8 cellular contexts compared by ENCODE assay signal in the genomic region with DNA sequence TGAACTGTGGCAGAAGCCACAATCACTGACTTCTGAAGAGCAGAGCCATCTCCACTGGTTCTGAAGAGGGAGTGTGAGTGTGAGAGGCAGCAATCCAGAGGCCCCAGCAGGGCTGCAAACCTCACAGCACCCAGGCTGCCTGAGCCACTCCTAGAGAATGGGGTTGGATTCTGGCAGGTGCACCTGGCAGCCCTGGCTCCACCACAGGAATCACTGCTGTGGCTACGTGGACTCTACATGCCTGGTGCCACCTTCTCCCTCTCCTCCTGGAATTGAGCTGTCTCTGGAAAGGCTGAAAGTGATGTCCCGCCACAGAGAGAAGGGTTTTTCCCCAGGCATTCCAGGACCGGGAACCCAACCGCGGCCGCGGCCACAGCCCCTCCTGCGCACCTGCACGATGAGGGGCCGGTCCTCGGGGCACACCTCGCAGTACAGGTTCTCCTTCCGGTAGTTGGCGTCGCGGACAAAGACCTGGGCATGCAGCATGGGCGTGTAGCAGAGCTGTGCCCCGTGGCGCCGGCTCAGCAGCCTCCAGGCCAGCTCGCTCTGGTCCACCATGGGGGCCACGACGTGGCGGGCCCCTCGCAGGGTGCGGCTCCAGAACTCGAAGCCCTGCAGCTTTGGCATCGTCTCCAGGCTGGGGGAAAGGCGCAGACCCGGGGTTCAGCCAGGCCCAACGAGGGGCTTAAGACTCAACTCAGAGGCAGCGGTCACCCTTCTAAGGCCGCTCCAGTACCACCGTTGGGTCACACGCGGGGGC. TPM values are rescaled to one million over a fixed set of nuclear protein-coding genes. Genes with fewer than 3 reads are reported as not detected.
DNase-seq lines count a peak whose midpoint lies in the region; ATAC-seq and TF ChIP-seq lines count a peak whose summit lies in the region.

No MANE protein-coding gene starts in this region.

- H3K4me1 ChIP-seq in BE2C: no peaks in the 10 kb centered on the region
- peaks cover 0 to 17% (median 6%) of the 10 kb centered on the region in 4 donors for H3K4me1 ChIP-seq in right lobe of liver
- peaks cover 0 to 10% of the 10 kb centered on the region in 2 donors for H3K4me1 ChIP-seq in uterus

- TF ChIP-seq POLR2A in right lobe of liver (IDR thresholded peaks at IDR 0.05) (no peak), uterus (IDR thresholded peaks at IDR 0.05) (no peak)

- peak overlapping the region in 2 of 3 donors; percentile 66 for H3K27ac ChIP-seq in right lobe of liver
- H3K27ac ChIP-seq in uterus: peak overlapping the region; percentile 88 to 92

- peaks cover 0 to 10% (median 0%) of the 10 kb centered on the region in 3 donors for H3K4me1 Mint-ChIP-seq in IgD-negative memory B cell

- H3K36me3 ChIP-seq in BE2C (peaks cover 47% of the 10 kb centered on the region), right lobe of liver (peaks cover 0 to 28% (median 4%) of the 10 kb centered on the region in 4 donors), uterus (no peaks in the 10 kb centered on the region)

- H3K27ac Mint-ChIP-seq in IgD-negative memory B cell: peak overlapping the region in 2 of 3 donors; percentile 87 to 89

- H3K9me3 ChIP-seq in BE2C: no peaks in the 10 kb centered on the region
- no peaks in the 10 kb centered on the region for H3K9me3 ChIP-seq in right lobe of liver
- no peaks in the 10 kb centered on the region for H3K9me3 ChIP-seq in uterus

- ATAC-seq in right lobe of liver (peak; percentile 50 to 61 (median 58)), GM21825 (IDR thresholded peaks at IDR 0.05; ENCODE audit: unreplicated experiment) (no peak), GM18868 (IDR thresholded peaks at IDR 0.05; ENCODE audit: unreplicated experiment) (no peak), GM19452 (IDR thresholded peaks at IDR 0.05; ENCODE audit: unreplicated experiment) (no peak)

- H3K4me3 Mint-ChIP-seq in IgD-negative memory B cell: peak overlapping the region; percentile 69 to 86 (median 79)

- in situ Hi-C loops in astrocyte of the cerebellum (cut with HindIII; ENCODE audit: low sequenced_read_pairs): no loop called here

- no peak for TF ChIP-seq CTCF in BE2C (IDR thresholded peaks at IDR 0.05; ENCODE audit: low read depth, low read length)
- TF ChIP-seq CTCF in astrocyte of the cerebellum (IDR thresholded peaks at IDR 0.05; ENCODE audit: low read depth, low read length, missing control alignments): no peak
- TF ChIP-seq CTCF in right lobe of liver (IDR thresholded peaks at IDR 0.05): no peak
- no peak for TF ChIP-seq CTCF in uterus (IDR thresholded peaks at IDR 0.05)

- intact Hi-C loops in right lobe of liver (cut with DNase I) (no loop called here), uterus (cut with DNase I; ENCODE audit: low total_unique reads) (no loop called here)

- DNase-seq in BE2C (no peak), astrocyte of the cerebellum (ENCODE audit: low read depth) (no peak), right lobe of liver (no peak), uterus (no peak)

- H3K27me3 ChIP-seq in BE2C (no peaks in the 10 kb centered on the region), right lobe of liver (no peaks in the 10 kb centered on the region), uterus (no peaks in the 10 kb centered on the region)

- no CpG with 5 or more reads among the region's 36 CpGs for WGBS in right lobe of liver (ENCODE audit: insufficient coverage, low coverage, low lambda C conversion rate, missing lambda C conversion rate)

- H3K27me3 Mint-ChIP-seq in IgD-negative memory B cell: no peaks in the 10 kb centered on the region

- no peaks in the 10 kb centered on the region for H3K9me3 Mint-ChIP-seq in IgD-negative memory B cell

- H3K4me3 ChIP-seq in BE2C (ENCODE audit: low read depth, low read length) (peak overlapping the region; percentile 93), astrocyte of the cerebellum (ENCODE audit: low read depth, low read length) (peak overlapping the region; percentile 80), right lobe of liver (peak overlapping the region; percentile 76 to 89 (median 87)), uterus (peak overlapping the region; percentile 69 to 75)

- no peaks in the 10 kb centered on the region for H3K36me3 Mint-ChIP-seq in IgD-negative memory B cell

RNA-seq across cellular contexts. Expression of gene DUS1L, which starts 1.0 kb away (rescaled TPM):
- 415 TPM for polyA plus RNA-seq in BE2C (2012; ENCODE audit: insufficient read depth, insufficient read length, low read depth)
- polyA plus RNA-seq in IgD-negative memory B cell: 55.7 TPM
- total RNA-seq in right lobe of liver (100 to 1,000 TPM in 2 of 6 experiments, 10 to 100 TPM in 4; 61.8 to 115 (median 89.9) TPM), uterus (10 to 100 TPM; 30.2 to 70.6 (median 46.5) TPM)

RNA-seq across cellular contexts. Expression of gene GPS1, which starts 12.9 kb away (rescaled TPM):
- polyA plus RNA-seq in BE2C (2012; ENCODE audit: insufficient read depth, insufficient read length, low read depth): 585 TPM
- 122 TPM for polyA plus RNA-seq in IgD-negative memory B cell
- 10 to 100 TPM; 46.5 to 93.5 (median 62.1) TPM for total RNA-seq in right lobe of liver
- 100 to 1,000 TPM in 1 of 4 donors, 10 to 100 TPM in 3; 76.0 to 326 (median 85.6) TPM for total RNA-seq in uterus

RNA-seq across cellular contexts. Expression of gene RFNG, which starts 13.0 kb away (rescaled TPM):
- polyA plus RNA-seq in BE2C (2012; ENCODE audit: insufficient read depth, insufficient read length, low read depth): 73.1 TPM
- polyA plus RNA-seq in IgD-negative memory B cell: 4.1 TPM
- total RNA-seq in right lobe of liver (10 to 100 TPM; 29.9 to 53.3 (median 43.7) TPM), uterus (10 to 100 TPM; 11.8 to 33.7 (median 23.3) TPM)

RNA-seq across cellular contexts. Expression of gene DCXR, which starts 27.1 kb away (rescaled TPM):
- polyA plus RNA-seq in BE2C (2012; ENCODE audit: insufficient read depth, insufficient read length, low read depth): 335 TPM
- 88.3 TPM for polyA plus RNA-seq in IgD-negative memory B cell
- total RNA-seq in right lobe of liver: 1,000 to 10,000 TPM in 2 of 6 experiments, 100 to 1,000 TPM in 4; 389 to 1,607 (median 735) TPM
- total RNA-seq in uterus: 100 to 1,000 TPM in 1 of 4 donors, 10 to 100 TPM in 3; 23.8 to 125 (median 67.5) TPM

RNA-seq across cellular contexts. Expression of gene RAC3, which starts 33.1 kb away (rescaled TPM):
- polyA plus RNA-seq in BE2C (2012; ENCODE audit: insufficient read depth, insufficient read length, low read depth): 65.3 TPM
- polyA plus RNA-seq in IgD-negative memory B cell: not detected
- 1 to 10 TPM; 3.4 to 9.0 (median 5.4) TPM for total RNA-seq in right lobe of liver
- 1 to 10 TPM in 1 of 4 donors, under 1 TPM in 1, not detected in 2; 0.91 to 8.4 TPM for total RNA-seq in uterus

Comparison
In these comparisons a context has a peak if more than half of its experiments do, and no peak if none do; other contexts are left out.
1. ATAC-seq: peak in right lobe of liver (4 of 4); none in GM21825 (single experiment), GM18868 (single experiment) and GM19452 (single experiment).
2. Peak in every context shown above with its lines, with median percentiles within 50 percentile points of each other: H3K4me3 ChIP-seq.